ENCODE assay signal across 8 cellular contexts in the genomic region with DNA sequence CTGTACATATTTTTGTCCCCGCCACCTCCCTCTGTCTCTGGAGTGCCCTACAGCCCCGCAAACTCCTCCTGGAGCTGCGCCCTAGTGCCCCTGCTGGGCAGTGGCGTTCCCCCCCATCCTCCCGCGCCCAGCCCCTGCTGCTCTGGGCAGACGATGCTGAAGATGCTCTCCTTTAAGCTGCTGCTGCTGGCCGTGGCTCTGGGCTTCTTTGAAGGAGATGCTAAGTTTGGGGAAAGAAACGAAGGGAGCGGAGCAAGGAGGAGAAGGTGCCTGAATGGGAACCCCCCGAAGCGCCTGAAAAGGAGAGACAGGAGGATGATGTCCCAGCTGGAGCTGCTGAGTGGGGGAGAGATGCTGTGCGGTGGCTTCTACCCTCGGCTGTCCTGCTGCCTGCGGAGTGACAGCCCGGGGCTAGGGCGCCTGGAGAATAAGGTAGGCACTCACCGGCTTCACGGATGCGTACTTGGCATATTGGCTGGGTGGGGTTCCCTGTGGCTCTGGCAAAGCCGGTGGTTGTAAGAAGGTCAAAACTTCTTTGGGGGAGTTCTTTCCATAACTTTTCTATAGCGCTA. TPM values are rescaled to one million over a fixed set of nuclear protein-coding genes. Genes with fewer than 3 reads are reported as not detected.
DNase-seq lines count a peak whose midpoint lies in the region; ATAC-seq and TF ChIP-seq lines count a peak whose summit lies in the region.

No MANE protein-coding gene starts in this region.

- no peak overlapping the region for H2BK5ac ChIP-seq in mesenchymal stem cell (ENCODE audit: low read depth, low read length, poor library complexity, severe bottlenecking)

- no peak for ATAC-seq in HG02840 (IDR thresholded peaks at IDR 0.05; ENCODE audit: low FRiP score, unreplicated experiment)

- H3K79me2 ChIP-seq in KMS-11 (ENCODE audit: insufficient read depth, low read depth) = no peaks in the 10 kb centered on the region

- peak overlapping the region; percentile 89 for H3K27ac Mint-ChIP-seq in chondrocyte (ENCODE audit: unreplicated experiment)
- H3K27ac Mint-ChIP-seq in type B pancreatic cell = peak overlapping the region; percentile 77

- H2AK5ac ChIP-seq in mesenchymal stem cell (ENCODE audit: low read length, severe bottlenecking) = no peak overlapping the region

- H3K4ac ChIP-seq in mesenchymal stem cell (ENCODE audit: low read depth in 1 of 2, low read length in 2 of 2) = no peak overlapping the region

- H4K91ac ChIP-seq in mesenchymal stem cell (ENCODE audit: low read length) = no peak overlapping the region

- DNase-seq in NCI-H524 (lab: John Stamatoyannopoulos, UW) = peak; percentile 33 to 47
- no peak for DNase-seq in NCI-H524 treated with DMSO at 0.1 percent for 48 hours (lab: John Stamatoyannopoulos, UW)
- DNase-seq in chondrocyte (ENCODE audit: low spot score) = no peak
- DNase-seq in mesenchymal stem cell = peak; percentile 21
- DNase-seq in type B pancreatic cell (ENCODE audit: extremely low spot score, unreplicated experiment) = no peak
- no peak for DNase-seq in GM19240 (ENCODE audit: insufficient read length, low spot score)

- H3K4me2 ChIP-seq in KMS-11 = peak overlapping the region; percentile 27; the same call in 1 of the 2 replicates
- peak overlapping the region; percentile 96 for H3K4me2 ChIP-seq in mesenchymal stem cell (ENCODE audit: low read length, poor library complexity, severe bottlenecking)

- H3K27ac ChIP-seq in KMS-11 (no peak overlapping the region), mesenchymal stem cell (ENCODE audit: low read length, poor library complexity, severe bottlenecking) (no peak overlapping the region)

- no peak overlapping the region for H3K9ac ChIP-seq in KMS-11
- H3K9ac ChIP-seq in mesenchymal stem cell (ENCODE audit: low read length) = peak overlapping the region; percentile 19

- no peak overlapping the region for H4K8ac ChIP-seq in mesenchymal stem cell (ENCODE audit: low read length)

- H3K9me3 Mint-ChIP-seq in chondrocyte (ENCODE audit: low read depth) (no peaks in the 10 kb centered on the region), type B pancreatic cell (no peaks in the 10 kb centered on the region)

- H2BK15ac ChIP-seq in mesenchymal stem cell (ENCODE audit: low read depth, poor library complexity, severe bottlenecking) = no peak overlapping the region

- H3K36me3 Mint-ChIP-seq in chondrocyte (ENCODE audit: low read depth) = no peaks in the 10 kb centered on the region
- no peaks in the 10 kb centered on the region for H3K36me3 Mint-ChIP-seq in type B pancreatic cell

- no peak for TF ChIP-seq CTCF in KMS-11 (conservative IDR thresholded peaks at IDR 0.05; ENCODE audit: low read depth, low read length)
- peak; percentile 58 for TF ChIP-seq CTCF in chondrocyte (IDR thresholded peaks at IDR 0.05)
- TF ChIP-seq CTCF in type B pancreatic cell (conservative IDR thresholded peaks at IDR 0.05) = peak; percentile 32

- peak overlapping the region; percentile 53; the same call in 1 of the 2 replicates for H2AFZ ChIP-seq in KMS-11 (ENCODE audit: low read depth)
- no peak overlapping the region for H2AFZ ChIP-seq in mesenchymal stem cell (ENCODE audit: low read depth, low read length)

- no peaks in the 10 kb centered on the region for H3K36me3 ChIP-seq in KMS-11 (ENCODE audit: insufficient read depth)
- H3K36me3 ChIP-seq in mesenchymal stem cell (ENCODE audit: control insufficient read depth in 1 of 2, insufficient read depth in 2 of 2, low read depth in 1 of 2, low read length in 2 of 2) = peaks cover 0 to 4% of the 10 kb centered on the region in 2 experiments

- no peaks in the 10 kb centered on the region for H3K9me3 ChIP-seq in mesenchymal stem cell (ENCODE audit: control insufficient read depth, low read length)

- no peaks in the 10 kb centered on the region for H3K27me3 ChIP-seq in KMS-11 (ENCODE audit: insufficient read depth, low read depth)
- H3K27me3 ChIP-seq in mesenchymal stem cell (ENCODE audit: control insufficient read depth in 1 of 2, insufficient read depth in 1 of 2, low read length in 2 of 2) = peaks cover 0 to 35% of the 10 kb centered on the region in 2 experiments

- peaks cover 48% of the 10 kb centered on the region for H3K4me1 Mint-ChIP-seq in chondrocyte (ENCODE audit: low read depth)
- peaks cover 28% of the 10 kb centered on the region for H3K4me1 Mint-ChIP-seq in type B pancreatic cell (ENCODE audit: unreplicated experiment)

- H3K27me3 Mint-ChIP-seq in chondrocyte (ENCODE audit: low read depth) (no peaks in the 10 kb centered on the region), type B pancreatic cell (peaks cover 43% of the 10 kb centered on the region)

- H3K14ac ChIP-seq in mesenchymal stem cell (ENCODE audit: low read length in 2 of 2) = no peak overlapping the region

- H3K4me3 ChIP-seq in KMS-11 (IDR thresholded peaks at IDR 0.05; ENCODE audit: insufficient read depth, low read depth, low read length) = no peak overlapping the region
- H3K4me3 ChIP-seq in mesenchymal stem cell (ENCODE audit: insufficient read depth in 1 of 2, low read depth in 1 of 2, low read length in 2 of 2) = peak overlapping the region; percentile 73 to 78

- H3K4me1 ChIP-seq in KMS-11 (ENCODE audit: low read depth, poor library complexity, severe bottlenecking) (no peaks in the 10 kb centered on the region), mesenchymal stem cell (ENCODE audit: control insufficient read depth, insufficient read depth, low read depth, low read length) (peaks cover 16% of the 10 kb centered on the region)

- H3K4me3 Mint-ChIP-seq in chondrocyte (ENCODE audit: unreplicated experiment) = peak overlapping the region; percentile 97
- H3K4me3 Mint-ChIP-seq in type B pancreatic cell = peak overlapping the region; percentile 98

- 2% methylated on average over 22 of the region's 22 CpGs for WGBS in mesenchymal stem cell

- no peaks in the 10 kb centered on the region for H4K20me1 ChIP-seq in KMS-11 (ENCODE audit: insufficient read depth)

- H2BK12ac ChIP-seq in mesenchymal stem cell (ENCODE audit: low read length in 2 of 2) = no peak overlapping the region

- H3K23ac ChIP-seq in mesenchymal stem cell (ENCODE audit: low read length in 2 of 2) = no peak overlapping the region

- H3K79me1 ChIP-seq in mesenchymal stem cell (replicated peaks; ENCODE audit: low read length, poor library complexity, severe bottlenecking) = peaks cover 7% of the 10 kb centered on the region

- no peak overlapping the region for H2BK120ac ChIP-seq in mesenchymal stem cell (ENCODE audit: low read depth, low read length)

- H3K18ac ChIP-seq in mesenchymal stem cell (ENCODE audit: low read depth in 1 of 2, low read length in 2 of 2) = no peak overlapping the region

RNA-seq across cellular contexts. Expression of gene HHIP, which starts 0.7 kb away (rescaled TPM):
- 28.5 to 38.3 TPM (median 32.4 TPM) in 3 replicates for total RNA-seq in chondrocyte
- polyA plus RNA-seq in mesenchymal stem cell (2013, experiment 1 of 2) = 0.01 TPM
- polyA plus RNA-seq in mesenchymal stem cell (2013, experiment 2 of 2) = under 0.01 TPM
- 5.6 and 29.6 TPM in 2 replicates for total RNA-seq in type B pancreatic cell (ENCODE audit: low replicate concordance)

Comparison
In these comparisons a context has a peak if more than half of its experiments do, and no peak if none do; other contexts are left out.
1. DNase-seq: peak in NCI-H524 (2 of 2) and mesenchymal stem cell (single experiment); none in NCI-H524 treated with DMSO at 0.1 percent for 48 hours (single experiment), chondrocyte (single experiment), type B pancreatic cell (single experiment) and GM19240 (single experiment).